18 cellular contexts compared by ENCODE assay signal in genomic region chr9:123925161-123925560, GRCh38.
"Had no signal": no experiment of that assay in that cellular context is flagged by ENCODE, and none has a peak within 500 bp of the region (broad histone marks: within the 10 kb centered on the region; RNA-seq: fewer than 3 reads in every experiment).

No MANE protein-coding gene starts in this region.

- H3K4me3 Mint-ChIP-seq: nephron progenitor cell; T-helper 2 cell treated with Interferon-gamma antibody and Interleukin-4, amounts not matched to agents 5 μg/mL and 100 μg/mL, for 36 hours had no signal

- H3K9me3 ChIP-seq: gastrocnemius medialis, right atrium auricular region, tibial artery, uterus had no signal

- H3K27ac ChIP-seq: cardiac muscle cell, gastrocnemius medialis, heart left ventricle, right atrium auricular region, skin epidermis, tibial artery, uterus had no signal

- H3K27me3 ChIP-seq: cardiac muscle cell, gastrocnemius medialis, heart left ventricle, right atrium auricular region, tibial artery, uterus had no signal

- ATAC-seq: gastrocnemius medialis, heart left ventricle had no signal

- H3K27ac Mint-ChIP-seq: nephron progenitor cell; progenitor cell of endocrine pancreas; T-helper 2 cell treated with Interferon-gamma antibody and Interleukin-4, amounts not matched to agents 5 μg/mL and 100 μg/mL, for 36 hours had no signal

- H3K36me3 ChIP-seq: cardiac muscle cell, gastrocnemius medialis, heart left ventricle, right atrium auricular region, tibial artery, uterus had no signal

- H3K27me3 Mint-ChIP-seq: progenitor cell of endocrine pancreas had no signal

- DNase-seq: activated CD4-positive, alpha-beta T cell treated with anti-CD3 and anti-CD28 coated beads for 1 hour; activated CD4-positive, alpha-beta T cell treated with anti-CD3 and anti-CD28 coated beads, Interleukin-2, amount 50 U/mL, for 4 hours; activated naive CD4-positive, alpha-beta T cell; activated T-cell treated with anti-CD3 and anti-CD28 coated beads for 4 hours; erythroblast; gastrocnemius medialis; heart left ventricle; nephron progenitor cell; occipital lobe; stimulated activated CD4-positive, alpha-beta T cell treated with anti-CD3 and anti-CD28 coated beads, Interleukin-4, amount 100 ng/mL, for 24 hours; stimulated activated naive CD4-positive, alpha-beta T cell; tibial artery; uterus had no signal

- H3K4me3 ChIP-seq: cardiac muscle cell, gastrocnemius medialis, heart left ventricle, right atrium auricular region, skin epidermis, tibial artery, uterus had no signal
